26 cellular contexts compared by ENCODE assay signal in genomic region chr17:2247005-2247404, GRCh38. TPM values are rescaled to one million over a fixed set of nuclear protein-coding genes. Genes with fewer than 3 reads are reported as not detected.
DNase-seq lines count a peak whose midpoint lies in the region; ATAC-seq, FAIRE-seq and TF ChIP-seq lines count a peak whose summit lies in the region.
"Had no signal": no experiment of that assay in that cellular context is flagged by ENCODE, and none has a peak within 500 bp of the region (broad histone marks: within the 10 kb centered on the region; RNA-seq: fewer than 3 reads in every experiment).

No MANE protein-coding gene starts in this region.

- no peak for FAIRE-seq in H54 (lab: Jason Lieb, UNC)
- FAIRE-seq: A204.1, GM12891 had no signal

- H3K9me3 Mint-ChIP-seq in activated CD8-positive, alpha-beta memory T cell treated with anti-CD3 and anti-CD28 coated beads, Interleukin-2, amount 10 ng/mL, durations not matched to agents 7 days and 5 days (ENCODE audit: low read depth) = no peaks in the 10 kb centered on the region
- no peaks in the 10 kb centered on the region for H3K9me3 Mint-ChIP-seq in CD4-positive, CD25-positive, alpha-beta regulatory T cell
- H3K9me3 Mint-ChIP-seq in T-cell = no peaks in the 10 kb centered on the region
- H3K9me3 Mint-ChIP-seq in glutamatergic neuron (ENCODE audit: unreplicated experiment) = peaks cover under 1% of the 10 kb centered on the region
- H3K9me3 Mint-ChIP-seq: IgD-negative memory B cell had no signal

- no peak for DNase-seq in activated CD8-positive, alpha-beta memory T cell treated with anti-CD3 and anti-CD28 coated beads, Interleukin-2, amount 10 ng/mL, durations not matched to agents 7 days and 5 days
- DNase-seq in activated CD8-positive, alpha-beta memory T cell treated with anti-CD3 and anti-CD28 coated beads for 24 hours = no peak
- no peak for DNase-seq in CD4-positive, CD25-positive, alpha-beta regulatory T cell
- DNase-seq in T-cell = no peak
- peak; percentile 63 for DNase-seq in fibroblast of villous mesenchyme (ENCODE audit: low read depth)
- no peak for DNase-seq in glutamatergic neuron
- no peak for DNase-seq in H54 (ENCODE audit: insufficient read length, low spot score)
- DNase-seq: COR-L47, DND-41, GM23248, NCI-H1105, NCI-H146, NCI-H2029, NCI-H226, NCI-H510A treated with DMSO at 0.1 percent for 48 hours, NCI-H748 treated with DMSO at 0.1 percent for 48 hours, PC-9, RPMI8226, SHP77 had no signal

- no peaks in the 10 kb centered on the region for H3K9me3 ChIP-seq in CD4-positive, CD25-positive, alpha-beta regulatory T cell (ENCODE audit: control insufficient read depth in 2 of 2, low read length in 2 of 2)
- H3K9me3 ChIP-seq: HAP-1 had no signal

- peak overlapping the region; percentile 22 for H3K27ac Mint-ChIP-seq in activated CD8-positive, alpha-beta memory T cell treated with anti-CD3 and anti-CD28 coated beads, Interleukin-2, amount 10 ng/mL, durations not matched to agents 7 days and 5 days
- H3K27ac Mint-ChIP-seq in CD4-positive, CD25-positive, alpha-beta regulatory T cell = peak overlapping the region in 2 of 3 donors; percentile 11 to 23
- H3K27ac Mint-ChIP-seq in T-cell (peak overlapping the region; percentile 24 to 49), glutamatergic neuron (ENCODE audit: unreplicated experiment) (no peak overlapping the region)
- H3K27ac Mint-ChIP-seq: B cell, CD14-positive monocyte had no signal

- TF ChIP-seq CTCF in fibroblast of villous mesenchyme (IDR thresholded peaks at IDR 0.05; ENCODE audit: insufficient read depth, low read depth, low read length) (no peak), glutamatergic neuron (IDR thresholded peaks at IDR 0.05; ENCODE audit: partially characterized antibody, unreplicated experiment) (no peak)

- CTCF ChIA-PET in activated CD8-positive, alpha-beta memory T cell treated with anti-CD3 and anti-CD28 coated beads, Interleukin-2, amount 10 ng/mL, durations not matched to agents 7 days and 5 days (lab: Charles Lee) = interaction anchor here (2.1 to 12.9 kb wide), 6 partner anchors 14 to 188 kb away, joined by 6 to 401 read pairs (median 40); partner anchors contain the start of gene HIC1
- CTCF ChIA-PET in T-cell (lab: Charles Lee) = interaction anchor here (0.5 to 4.1 kb wide), 5 partner anchors 15 to 191 kb away, joined by 3 to 58 read pairs (median 3); partner anchors contain the start of gene HIC1 (in 1 of the 2)

- no peaks in the 10 kb centered on the region for H3K27me3 Mint-ChIP-seq in activated CD8-positive, alpha-beta memory T cell treated with anti-CD3 and anti-CD28 coated beads, Interleukin-2, amount 10 ng/mL, durations not matched to agents 7 days and 5 days
- H3K27me3 Mint-ChIP-seq in CD4-positive, CD25-positive, alpha-beta regulatory T cell = no peaks in the 10 kb centered on the region
- H3K27me3 Mint-ChIP-seq in T-cell (no peaks in the 10 kb centered on the region), glutamatergic neuron (ENCODE audit: unreplicated experiment) (no peaks in the 10 kb centered on the region)
- H3K27me3 Mint-ChIP-seq: B cell, IgD-negative memory B cell had no signal

- no peak overlapping the region for H3K4me3 Mint-ChIP-seq in activated CD8-positive, alpha-beta memory T cell treated with anti-CD3 and anti-CD28 coated beads, Interleukin-2, amount 10 ng/mL, durations not matched to agents 7 days and 5 days
- no peak overlapping the region for H3K4me3 Mint-ChIP-seq in CD4-positive, CD25-positive, alpha-beta regulatory T cell
- no peak overlapping the region for H3K4me3 Mint-ChIP-seq in T-cell
- no peak overlapping the region for H3K4me3 Mint-ChIP-seq in glutamatergic neuron (ENCODE audit: unreplicated experiment)
- H3K4me3 Mint-ChIP-seq: B cell, CD14-positive monocyte, IgD-negative memory B cell had no signal

- peaks cover 47% of the 10 kb centered on the region for H3K36me3 Mint-ChIP-seq in activated CD8-positive, alpha-beta memory T cell treated with anti-CD3 and anti-CD28 coated beads, Interleukin-2, amount 10 ng/mL, durations not matched to agents 7 days and 5 days
- H3K36me3 Mint-ChIP-seq in CD4-positive, CD25-positive, alpha-beta regulatory T cell = peaks cover 32% of the 10 kb centered on the region
- peaks cover 45% of the 10 kb centered on the region for H3K36me3 Mint-ChIP-seq in T-cell
- H3K36me3 Mint-ChIP-seq in glutamatergic neuron (ENCODE audit: unreplicated experiment) = peaks cover 4% of the 10 kb centered on the region

- H3K4me1 Mint-ChIP-seq in activated CD8-positive, alpha-beta memory T cell treated with anti-CD3 and anti-CD28 coated beads, Interleukin-2, amount 10 ng/mL, durations not matched to agents 7 days and 5 days = peaks cover 80% of the 10 kb centered on the region
- H3K4me1 Mint-ChIP-seq in CD4-positive, CD25-positive, alpha-beta regulatory T cell = peaks cover 0 to 21% (median 14%) of the 10 kb centered on the region in 4 donors
- peaks cover 38 to 44% (median 42%) of the 10 kb centered on the region in 3 donors for H3K4me1 Mint-ChIP-seq in T-cell
- H3K4me1 Mint-ChIP-seq in glutamatergic neuron (ENCODE audit: low read depth, unreplicated experiment) = peaks cover 16% of the 10 kb centered on the region
- H3K4me1 Mint-ChIP-seq: B cell, CD14-positive monocyte had no signal

- no peak overlapping the region for H3K27ac ChIP-seq in CD4-positive, CD25-positive, alpha-beta regulatory T cell (ENCODE audit: insufficient read depth, low read length, poor library complexity, severe bottlenecking)
- H3K27ac ChIP-seq: GM23248, PC-9 had no signal

- H3K4me1 ChIP-seq in CD4-positive, CD25-positive, alpha-beta regulatory T cell (ENCODE audit: control insufficient read depth, insufficient read depth, low read length, poor library complexity, severe bottlenecking) = no peaks in the 10 kb centered on the region
- H3K4me1 ChIP-seq: HAP-1 had no signal

- POLR2A ChIA-PET in T-cell (lab: Charles Lee) = no interaction called here

- no peaks in the 10 kb centered on the region for H3K27me3 ChIP-seq in CD4-positive, CD25-positive, alpha-beta regulatory T cell (ENCODE audit: control insufficient read depth, insufficient read depth, low read length)

- no peak for TF ChIP-seq POLR2A in H54 (IDR thresholded peaks at IDR 0.05; ENCODE audit: low read depth, low read length)

- H3K4me3 ChIP-seq in CD4-positive, CD25-positive, alpha-beta regulatory T cell (ENCODE audit: low read depth, low read length) = no peak overlapping the region
- H3K4me3 ChIP-seq in fibroblast of villous mesenchyme (ENCODE audit: low read depth, low read length) = no peak overlapping the region
- H3K4me3 ChIP-seq: GM23248, HAP-1, PC-9 had no signal

- ATAC-seq in activated CD8-positive, alpha-beta memory T cell treated with anti-CD3 and anti-CD28 coated beads, Interleukin-2, amount 10 ng/mL, durations not matched to agents 7 days and 5 days = no peak
- ATAC-seq in CD4-positive, CD25-positive, alpha-beta regulatory T cell (ENCODE audit: low read depth in 2 of 2) = no peak
- ATAC-seq in T-cell (replicated peaks in 1 of 4) = no peak
- no peak for ATAC-seq in GM18517 (IDR thresholded peaks at IDR 0.05; ENCODE audit: unreplicated experiment)

- peaks cover 36% of the 10 kb centered on the region for H3K36me3 ChIP-seq in CD4-positive, CD25-positive, alpha-beta regulatory T cell (ENCODE audit: control insufficient read depth, insufficient read depth, low read length)

RNA-seq across cellular contexts. Expression of gene SMG6, which starts 56.6 kb away (rescaled TPM):
- total RNA-seq in activated CD8-positive, alpha-beta memory T cell treated with anti-CD3 and anti-CD28 coated beads, Interleukin-2, amount 10 ng/mL, durations not matched to agents 7 days and 5 days = 10 to 100 TPM; 46.7 to 60.9 TPM
- 42.9 TPM for total RNA-seq in CD4-positive, CD25-positive, alpha-beta regulatory T cell
- polyA plus RNA-seq in CD4-positive, CD25-positive, alpha-beta regulatory T cell = 1 to 10 TPM; 3.3 to 5.1 (median 4.7) TPM
- 10 to 100 TPM; 42.7 to 55.4 (median 45.9) TPM for total RNA-seq in T-cell
- 50.5 and 60.6 TPM in 2 replicates for total RNA-seq in fibroblast of villous mesenchyme
- 42.7 TPM for total RNA-seq in glutamatergic neuron (ENCODE audit: unreplicated experiment)

RNA-seq across cellular contexts. Expression of gene SRR, which starts 56.7 kb away (rescaled TPM):
- total RNA-seq in activated CD8-positive, alpha-beta memory T cell treated with anti-CD3 and anti-CD28 coated beads, Interleukin-2, amount 10 ng/mL, durations not matched to agents 7 days and 5 days = 10 to 100 TPM; 18.6 to 18.8 TPM
- 2.9 TPM for total RNA-seq in CD4-positive, CD25-positive, alpha-beta regulatory T cell
- 1 to 10 TPM; 4.2 to 9.2 (median 8.5) TPM for polyA plus RNA-seq in CD4-positive, CD25-positive, alpha-beta regulatory T cell
- total RNA-seq in T-cell = 1 to 10 TPM; 3.5 to 8.8 (median 5.2) TPM
- total RNA-seq in fibroblast of villous mesenchyme = 20.0 and 35.0 TPM in 2 replicates
- 22.0 TPM for total RNA-seq in glutamatergic neuron (ENCODE audit: unreplicated experiment)
